ENCODE assay signal across 10 cellular contexts in genomic region chr1:46184920-46185658, GRCh38. TPM values are rescaled to one million over a fixed set of nuclear protein-coding genes. Genes with fewer than 3 reads are reported as not detected.
DNase-seq lines count a peak whose midpoint lies in the region; ATAC-seq and TF ChIP-seq lines count a peak whose summit lies in the region.
"Had no signal": no experiment of that assay in that cellular context is flagged by ENCODE, and none has a peak within 500 bp of the region (broad histone marks: within the 10 kb centered on the region; RNA-seq: fewer than 3 reads in every experiment).

No MANE protein-coding gene starts in this region.

- H4K20me1 ChIP-seq in PC-3 (ENCODE audit: low read length): no peaks in the 10 kb centered on the region

- H3K4me2 ChIP-seq in PC-3 (ENCODE audit: low read length): peak overlapping the region; percentile 61

- H3K27ac ChIP-seq in PC-3 (ENCODE audit: low read length) (peak overlapping the region; percentile 99), WERI-Rb-1 (no peak overlapping the region)

- H3K4me3 ChIP-seq in PC-3 (ENCODE audit: low read length) (no peak overlapping the region), WERI-Rb-1 (ENCODE audit: low read depth, low read length) (no peak overlapping the region)

- peaks cover 66% of the 10 kb centered on the region for H3K4me1 ChIP-seq in PC-3 (ENCODE audit: insufficient read depth, low read length)

- H3K4me1 Mint-ChIP-seq in activated naive CD4-positive, alpha-beta T cell treated with anti-CD3 and anti-CD28 coated beads, Interleukin-2, amount 50 U/mL, for 24 hours: peaks cover 24% of the 10 kb centered on the region

- DNase-seq in PC-3 (no peak), WERI-Rb-1 (no peak), NCI-H187 (lab: John Stamatoyannopoulos, UW) (no peak)
- peak; percentile 76 for DNase-seq in stimulated activated CD4-positive, alpha-beta T cell treated with anti-CD3 and anti-CD28 coated beads, Interleukin-15, amount 100 ng/mL, for 24 hours
- DNase-seq: NCI-H2081, T-helper 9 cell had no signal

- POLR2A ChIA-PET in PC-3 (lab: Charles Lee; ENCODE audit: unreplicated experiment): no interaction called here

- BruUV-seq in PC-3 (replicated peaks; lab: Mats Ljungman, UMichigan): no TSS peak

- peaks cover 10% of the 10 kb centered on the region for H3K79me2 ChIP-seq in PC-3 (ENCODE audit: low read length)

- intact Hi-C loops in PC-3 (cut with micrococcal nuclease): no loop called here

- H3K36me3 ChIP-seq in PC-3 (ENCODE audit: low read depth, low read length) (peaks cover 38% of the 10 kb centered on the region), WERI-Rb-1 (peaks cover 5% of the 10 kb centered on the region)

- peaks cover 34% of the 10 kb centered on the region for H3F3A ChIP-seq in PC-3 (ENCODE audit: low read length, unreplicated experiment)

- H3K36me3 Mint-ChIP-seq in activated naive CD4-positive, alpha-beta T cell treated with anti-CD3 and anti-CD28 coated beads, Interleukin-2, amount 50 U/mL, for 24 hours: peaks cover 4% of the 10 kb centered on the region

- TF ChIP-seq CTCF in PC-3 (conservative IDR thresholded peaks at IDR 0.05; ENCODE audit: low read depth, low read length): no peak
- TF ChIP-seq CTCF in WERI-Rb-1 (IDR thresholded peaks at IDR 0.05; ENCODE audit: low read depth, low read length): no peak

- H3K9ac ChIP-seq in PC-3 (ENCODE audit: low read length): no peak overlapping the region

- CTCF ChIA-PET in PC-3 (lab: Charles Lee): no interaction called here

- H3K9me3 ChIP-seq in PC-3 (ENCODE audit: low read length) (no peaks in the 10 kb centered on the region), WERI-Rb-1 (ENCODE audit: severe bottlenecking) (no peaks in the 10 kb centered on the region)

- peak overlapping the region; percentile 85 for H3K4me3 Mint-ChIP-seq in activated naive CD4-positive, alpha-beta T cell treated with anti-CD3 and anti-CD28 coated beads, Interleukin-2, amount 50 U/mL, for 24 hours
- H3K4me3 Mint-ChIP-seq: dendritic cell treated with granulocyte-macrophage colony-stimulating factor and Interleukin-4, amounts not matched to agents 40 ng/mL and 50 ng/mL, for 4 days had no signal

- H3K27ac Mint-ChIP-seq in activated naive CD4-positive, alpha-beta T cell treated with anti-CD3 and anti-CD28 coated beads, Interleukin-2, amount 50 U/mL, for 24 hours: peak overlapping the region; percentile 98
- H3K27ac Mint-ChIP-seq: dendritic cell treated with granulocyte-macrophage colony-stimulating factor and Interleukin-4, amounts not matched to agents 40 ng/mL and 50 ng/mL, for 4 days had no signal

- H3K27me3 ChIP-seq in PC-3 (ENCODE audit: low read length): no peaks in the 10 kb centered on the region
- no peaks in the 10 kb centered on the region for H3K27me3 ChIP-seq in WERI-Rb-1 (ENCODE audit: insufficient read depth, low read depth, severe bottlenecking)

- H3K9me3 Mint-ChIP-seq in activated naive CD4-positive, alpha-beta T cell treated with anti-CD3 and anti-CD28 coated beads, Interleukin-2, amount 50 U/mL, for 24 hours: no peaks in the 10 kb centered on the region
- H3K9me3 Mint-ChIP-seq: dendritic cell treated with granulocyte-macrophage colony-stimulating factor and Interleukin-4, amounts not matched to agents 40 ng/mL and 50 ng/mL, for 4 days had no signal

- H3K9me2 ChIP-seq in PC-3 (replicated peaks; ENCODE audit: low read length): no peaks in the 10 kb centered on the region

- no peak overlapping the region for H2AFZ ChIP-seq in PC-3 (ENCODE audit: low read length)

- no peaks in the 10 kb centered on the region for H3K27me3 Mint-ChIP-seq in activated naive CD4-positive, alpha-beta T cell treated with anti-CD3 and anti-CD28 coated beads, Interleukin-2, amount 50 U/mL, for 24 hours

- ATAC-seq in PC-3 (no peak), HG02610 (IDR thresholded peaks at IDR 0.05; ENCODE audit: unreplicated experiment) (no peak)

RNA-seq across cellular contexts. Expression of gene P3R3URF, which starts 8.8 kb away (rescaled TPM):
- total RNA-seq in PC-3 (2014; rRNA removed): not detected in 2 replicates
- total RNA-seq: Daoy had no signal

RNA-seq across cellular contexts. Expression of gene TSPAN1, which starts 10.2 kb away (rescaled TPM):
- total RNA-seq in PC-3 (2014; rRNA removed): 33.3 and 33.7 TPM in 2 replicates
- total RNA-seq: Daoy had no signal

RNA-seq across cellular contexts. Expression of gene POMGNT1, which starts 13.1 kb away (rescaled TPM):
- 84.8 and 92.5 TPM in 2 replicates for total RNA-seq in PC-3 (2014; rRNA removed)

RNA-seq across cellular contexts. Expression of gene LURAP1, which starts 18.0 kb away (rescaled TPM):
- total RNA-seq in PC-3 (2014; rRNA removed): 0.29 TPM in 1 of 2 replicates, not detected in the other
- total RNA-seq: Daoy had no signal

RNA-seq across cellular contexts. Expression of gene PIK3R3, which starts 52.7 kb away (rescaled TPM):
- 17.7 and 18.5 TPM in 2 replicates for total RNA-seq in PC-3 (2014; rRNA removed)
